In genomic region chr19:49889687-49890348, GRCh38 we compare ENCODE assay signal across 8 cellular contexts. TPM values are rescaled to one million over a fixed set of nuclear protein-coding genes. Genes with fewer than 3 reads are reported as not detected.
DNase-seq lines count a peak whose midpoint lies in the region; ATAC-seq and TF ChIP-seq lines count a peak whose summit lies in the region.

No MANE protein-coding gene starts in this region.

- H3K4me3 Mint-ChIP-seq in activated T-cell treated with anti-CD3 and anti-CD28 coated beads, Interleukin-2, amount 50 U/mL, for 4 hours = peak overlapping the region; percentile 75
- H3K4me3 Mint-ChIP-seq in neural crest cell = no peak overlapping the region
- peak overlapping the region; percentile 75 to 84 for H3K4me3 Mint-ChIP-seq in stimulated activated naive CD8-positive, alpha-beta T cell treated with anti-CD3 and anti-CD28 coated beads, Interleukin-15, amount 100 ng/mL, for 72 hours

- no peaks in the 10 kb centered on the region for H3K9me3 Mint-ChIP-seq in activated T-cell treated with anti-CD3 and anti-CD28 coated beads, Interleukin-2, amount 50 U/mL, for 4 hours
- no peaks in the 10 kb centered on the region for H3K9me3 Mint-ChIP-seq in neural crest cell
- no peaks in the 10 kb centered on the region for H3K9me3 Mint-ChIP-seq in stimulated activated naive CD8-positive, alpha-beta T cell treated with anti-CD3 and anti-CD28 coated beads, Interleukin-15, amount 100 ng/mL, for 72 hours

- TF ChIP-seq CTCF in fibroblast of mammary gland (conservative IDR thresholded peaks at IDR 0.05; ENCODE audit: control insufficient read depth, insufficient read depth, low read depth, low read length) (peak; percentile 53), neural crest cell (conservative IDR thresholded peaks at IDR 0.05) (peak; percentile 70)

- peaks cover 10% of the 10 kb centered on the region for H3K36me3 Mint-ChIP-seq in activated T-cell treated with anti-CD3 and anti-CD28 coated beads, Interleukin-2, amount 50 U/mL, for 4 hours (ENCODE audit: insufficient read depth)
- H3K36me3 Mint-ChIP-seq in neural crest cell (ENCODE audit: low read depth) = peaks cover 5% of the 10 kb centered on the region

- no peak overlapping the region for H3K27ac Mint-ChIP-seq in neural crest cell (ENCODE audit: unreplicated experiment)
- peak overlapping the region in 1 of 2 donors; percentile 48 for H3K27ac Mint-ChIP-seq in stimulated activated naive CD8-positive, alpha-beta T cell treated with anti-CD3 and anti-CD28 coated beads, Interleukin-15, amount 100 ng/mL, for 72 hours

- ATAC-seq in activated T-cell treated with anti-CD3 and anti-CD28 coated beads, Interleukin-2, amount 50 U/mL, for 4 hours = peak; percentile 75 to 76
- peak; percentile 78 for ATAC-seq in stimulated activated naive CD8-positive, alpha-beta T cell treated with anti-CD3 and anti-CD28 coated beads, Interleukin-15, amount 100 ng/mL, for 72 hours
- no peak for ATAC-seq in HG03045 (IDR thresholded peaks at IDR 0.05; ENCODE audit: unreplicated experiment)

- no peaks in the 10 kb centered on the region for H3K27me3 Mint-ChIP-seq in activated T-cell treated with anti-CD3 and anti-CD28 coated beads, Interleukin-2, amount 50 U/mL, for 4 hours (ENCODE audit: low read depth)
- H3K27me3 Mint-ChIP-seq in neural crest cell (ENCODE audit: low read depth) = peaks cover 27% of the 10 kb centered on the region
- H3K27me3 Mint-ChIP-seq in stimulated activated naive CD8-positive, alpha-beta T cell treated with anti-CD3 and anti-CD28 coated beads, Interleukin-15, amount 100 ng/mL, for 72 hours = no peaks in the 10 kb centered on the region

- peak; percentile 89 for DNase-seq in COLO668 (lab: John Stamatoyannopoulos, UW; ENCODE audit: unreplicated experiment)
- DNase-seq in NCI-H146 treated with DMSO at 0.1 percent for 48 hours (lab: John Stamatoyannopoulos, UW; ENCODE audit: unreplicated experiment) = peak; percentile 56
- DNase-seq in activated T-cell treated with anti-CD3 and anti-CD28 coated beads, Interleukin-2, amount 50 U/mL, for 4 hours = peak; percentile 71
- peak; percentile 74 for DNase-seq in fibroblast of mammary gland (ENCODE audit: low read depth)
- peak; percentile 61 for DNase-seq in neural crest cell (ENCODE audit: low read depth, low spot score)
- DNase-seq in stimulated activated naive CD8-positive, alpha-beta T cell treated with anti-CD3 and anti-CD28 coated beads, Interleukin-15, amount 100 ng/mL, for 72 hours = peak; percentile 81 to 84
- no peak for DNase-seq in NCI-H526 treated with DMSO at 0.1 percent for 48 hours (lab: John Stamatoyannopoulos, UW)

- H3K4me1 Mint-ChIP-seq in activated T-cell treated with anti-CD3 and anti-CD28 coated beads, Interleukin-2, amount 50 U/mL, for 4 hours (ENCODE audit: low read depth) = peaks cover 16% of the 10 kb centered on the region
- H3K4me1 Mint-ChIP-seq in neural crest cell = peaks cover 4% of the 10 kb centered on the region
- peaks cover 52% of the 10 kb centered on the region for H3K4me1 Mint-ChIP-seq in stimulated activated naive CD8-positive, alpha-beta T cell treated with anti-CD3 and anti-CD28 coated beads, Interleukin-15, amount 100 ng/mL, for 72 hours

- H3K4me3 ChIP-seq in fibroblast of mammary gland (ENCODE audit: control insufficient read depth, low read depth, low read length) = no peak overlapping the region

RNA-seq across cellular contexts. Expression of gene IL4I1, which starts 6.9 kb away (rescaled TPM):
- total RNA-seq in activated T-cell treated with anti-CD3 and anti-CD28 coated beads, Interleukin-2, amount 50 U/mL, for 4 hours = 10 to 100 TPM; 24.7 to 52.7 (median 36.4) TPM
- total RNA-seq in neural crest cell = 0.12 and 0.41 TPM in 2 replicates

RNA-seq across cellular contexts. Expression of gene TBC1D17, which starts 12.3 kb away (rescaled TPM):
- total RNA-seq in activated T-cell treated with anti-CD3 and anti-CD28 coated beads, Interleukin-2, amount 50 U/mL, for 4 hours = 10 to 100 TPM; 29.1 to 30.5 (median 29.3) TPM
- 30.5 and 34.5 TPM in 2 replicates for total RNA-seq in neural crest cell

RNA-seq across cellular contexts. Expression of gene AKT1S1, which starts 12.7 kb away (rescaled TPM):
- total RNA-seq in activated T-cell treated with anti-CD3 and anti-CD28 coated beads, Interleukin-2, amount 50 U/mL, for 4 hours = 10 to 100 TPM; 25.3 to 31.6 (median 28.0) TPM
- 38.6 and 39.6 TPM in 2 replicates for total RNA-seq in neural crest cell

RNA-seq across cellular contexts. Expression of gene PNKP, which starts 22.4 kb away (rescaled TPM):
- total RNA-seq in activated T-cell treated with anti-CD3 and anti-CD28 coated beads, Interleukin-2, amount 50 U/mL, for 4 hours = 100 to 1,000 TPM; 110 to 120 (median 110) TPM
- total RNA-seq in neural crest cell = 131 and 135 TPM in 2 replicates

RNA-seq across cellular contexts. Expression of gene PTOV1, which starts 38.9 kb away (rescaled TPM):
- total RNA-seq in activated T-cell treated with anti-CD3 and anti-CD28 coated beads, Interleukin-2, amount 50 U/mL, for 4 hours = 10 to 100 TPM; 77.8 to 86.3 (median 83.7) TPM
- 453 and 466 TPM in 2 replicates for total RNA-seq in neural crest cell

Comparison
In these comparisons a context has a peak if more than half of its experiments do, and no peak if none do; other contexts are left out.
1. RNA of gene IL4I1, which starts 6.9 kb away (total RNA-seq): 24.7 to 52.7 TPM in activated T-cell treated with anti-CD3 and anti-CD28 coated beads, Interleukin-2, amount 50 U/mL, for 4 hours; 0.12 to 0.41 TPM in neural crest cell; every median in the first group is over 10 times any median in the second.